18 cellular contexts compared by ENCODE assay signal in genomic region chr3:162770556-162770955, GRCh38.
DNase-seq lines count a peak whose midpoint lies in the region; ATAC-seq lines count a peak whose summit lies in the region.
"Had no signal": no experiment of that assay in that cellular context is flagged by ENCODE, and none has a peak within 500 bp of the region (broad histone marks: within the 10 kb centered on the region; RNA-seq: fewer than 3 reads in every experiment).

No MANE protein-coding gene starts in this region.

- H2AFZ ChIP-seq in GM23248: 0 out of 2 replicates have a peak overlapping the region, but pooled peaks have one; percentile 32
- H2AFZ ChIP-seq: PC-9 had no signal

- H3K27ac ChIP-seq in GM23248 (no peak overlapping the region), SK-N-MC (peak overlapping the region; percentile 25)
- H3K27ac ChIP-seq: BLaER1, PC-9, SJCRH30 had no signal

- no peak overlapping the region for H3K4me2 ChIP-seq in GM23248 (ENCODE audit: unreplicated experiment)
- H3K4me2 ChIP-seq: BLaER1, PC-9 had no signal

- in situ Hi-C loops in GM23248 (cut with MboI): no loop called here

- DNase-seq in GM23248: peak; percentile 21
- DNase-seq in SK-N-MC (ENCODE audit: low read depth, low spot score): peak; percentile 48
- peak; percentile 20 for DNase-seq in fibroblast of peridontal ligament (ENCODE audit: extremely low read depth)
- DNase-seq in stromal cell of bone marrow (ENCODE audit: low read depth): peak; percentile 11
- DNase-seq in SW480 (ENCODE audit: low spot score): no peak
- DNase-seq in glomerular visceral epithelial cell (ENCODE audit: extremely low spot score): no peak
- DNase-seq: DMS 273 treated with DMSO at 0.1 percent for 48 hours, KBM-7, NCI-H1436, NCI-H2029 treated with DMSO at 0.1 percent for 48 hours, NCI-H2171 treated with DMSO at 0.1 percent for 48 hours, NCI-H510A, NCI-H774, PC-9, SJCRH30 had no signal

- no peak for ATAC-seq in GM19324 (IDR thresholded peaks at IDR 0.05; ENCODE audit: low FRiP score, unreplicated experiment)
- ATAC-seq: HCT116 had no signal

- H3K27me3 ChIP-seq in GM23248 (replicated peaks; ENCODE audit: insufficient read depth): no peaks in the 10 kb centered on the region
- H3K27me3 ChIP-seq: BLaER1, SJCRH30 had no signal

- H4K20me1 ChIP-seq in GM23248 (ENCODE audit: insufficient read depth): no peaks in the 10 kb centered on the region
- H4K20me1 ChIP-seq: BLaER1 had no signal

- no peaks in the 10 kb centered on the region for H3K4me1 ChIP-seq in GM23248 (ENCODE audit: insufficient read depth)
- H3K4me1 ChIP-seq: BLaER1, SJCRH30 had no signal

- H3F3A ChIP-seq in GM23248 (ENCODE audit: insufficient read depth): 0 out of 2 replicates have a peak, but pooled peaks cover 5% of the 10 kb centered on the region

- 64 to 66% methylated on average over 2 of the region's 2 CpGs for WGBS in GM23248 (ENCODE audit: low coverage in 1 of 2, low lambda C conversion rate in 2 of 2, missing lambda C conversion rate in 2 of 2), 2 experiments

- H3K9ac ChIP-seq in GM23248 (no peak overlapping the region), SK-N-MC (ENCODE audit: insufficient read length) (no peak overlapping the region)
- H3K9ac ChIP-seq: BLaER1 had no signal

- no peaks in the 10 kb centered on the region for H3K9me3 ChIP-seq in GM23248 (ENCODE audit: low read depth)
- H3K9me3 ChIP-seq in SK-N-MC (ENCODE audit: low read depth, low read length): peaks cover 4% of the 10 kb centered on the region; the same call in 1 of the 2 replicates
- H3K9me3 ChIP-seq: SJCRH30 had no signal

- H3K36me3 ChIP-seq in GM23248 (ENCODE audit: low read depth) (no peaks in the 10 kb centered on the region), SK-N-MC (ENCODE audit: insufficient read depth, low read length) (no peaks in the 10 kb centered on the region)
- H3K36me3 ChIP-seq: BLaER1, SJCRH30 had no signal

- no peak overlapping the region for H3K4me3 ChIP-seq in GM23248
- H3K4me3 ChIP-seq in SK-N-MC: no peak overlapping the region
- H3K4me3 ChIP-seq: BLaER1, PC-9, SJCRH30 had no signal

- H3K79me2 ChIP-seq in GM23248 (ENCODE audit: insufficient read depth): no peaks in the 10 kb centered on the region

- H3K9me2 ChIP-seq in GM23248 (ENCODE audit: insufficient read depth): no peaks in the 10 kb centered on the region

Comparison
In these comparisons a context has a peak if more than half of its experiments do, and no peak if none do; other contexts are left out.
1. DNase-seq: peak in GM23248 (single experiment), SK-N-MC (single experiment), fibroblast of peridontal ligament (single experiment) and stromal cell of bone marrow (single experiment); none in SW480 (single experiment) and glomerular visceral epithelial cell (single experiment).